In the genomic region with DNA sequence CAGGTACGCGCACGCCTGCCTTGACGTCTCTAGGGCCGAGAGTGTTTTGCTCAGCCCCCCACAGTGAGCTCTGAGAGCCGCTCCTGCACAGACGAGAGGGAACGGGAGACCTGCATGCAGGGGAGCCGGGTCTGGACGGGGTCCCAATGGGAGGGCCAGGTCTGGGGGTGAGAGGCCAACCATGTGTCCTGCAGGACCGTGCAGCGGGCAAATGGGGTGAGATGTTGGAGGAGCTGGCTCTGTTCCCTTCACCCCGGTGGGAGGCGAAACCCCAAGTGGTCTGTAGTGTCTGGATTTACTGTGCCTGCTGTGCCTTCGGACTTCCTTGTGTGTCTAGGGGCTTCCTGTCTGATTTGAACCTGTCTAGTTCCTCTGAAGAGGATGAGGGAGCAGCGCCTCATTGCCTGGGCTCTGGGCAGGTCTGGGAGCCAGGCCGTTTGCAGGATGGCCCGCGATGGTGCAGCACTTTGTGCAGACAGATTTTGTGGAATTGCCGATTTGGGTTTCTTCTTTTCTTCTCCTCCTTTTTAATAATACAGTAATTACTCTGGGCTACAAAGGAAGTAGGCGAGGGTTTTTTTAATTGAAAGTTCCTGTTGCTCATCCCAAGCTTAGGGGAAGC, we compare ENCODE assay signal across 8 cellular contexts. TPM values are rescaled to one million over a fixed set of nuclear protein-coding genes. Genes with fewer than 3 reads are reported as not detected.
A peak's percentile ranks its signal among the peaks of the same experiment; 100 is the strongest.
DNase-seq lines count a peak whose midpoint lies in the region; ATAC-seq and TF ChIP-seq lines count a peak whose summit lies in the region.

No MANE protein-coding gene starts in this region.

- H3K4me3 Mint-ChIP-seq in T-helper 2 cell treated with Interferon-gamma antibody and Interleukin-4, amounts not matched to agents 5 μg/mL and 100 μg/mL, for 36 hours: peak overlapping the region; percentile 99
- peak overlapping the region; percentile 94 for H3K4me3 Mint-ChIP-seq in glutamatergic neuron (ENCODE audit: unreplicated experiment)

- no peak for ATAC-seq in HG03025 (IDR thresholded peaks at IDR 0.05; ENCODE audit: low FRiP score, unreplicated experiment)

- TF ChIP-seq POLR2A in spleen (IDR thresholded peaks at IDR 0.05): no peak

- peaks cover 24% of the 10 kb centered on the region for H3K4me1 Mint-ChIP-seq in T-helper 2 cell treated with Interferon-gamma antibody and Interleukin-4, amounts not matched to agents 5 μg/mL and 100 μg/mL, for 36 hours (ENCODE audit: low read depth)
- H3K4me1 Mint-ChIP-seq in glutamatergic neuron (ENCODE audit: low read depth, unreplicated experiment): peaks cover 13% of the 10 kb centered on the region

- H3K36me3 ChIP-seq in spleen: peaks cover 0 to 10% (median 0%) of the 10 kb centered on the region in 6 donors

- 7 to 28% (median 17%) methylated on average over 13 to 21 of the region's 21 CpGs for WGBS in spleen, 5 donors

- H3K9me3 ChIP-seq in spleen: no peaks in the 10 kb centered on the region

- peak overlapping the region; percentile 63 to 92 (median 70) for H3K4me3 ChIP-seq in spleen

- no peaks in the 10 kb centered on the region for H3K27me3 ChIP-seq in spleen (replicated peaks in 1 of 7)

- H3K27ac Mint-ChIP-seq in T-helper 2 cell treated with Interferon-gamma antibody and Interleukin-4, amounts not matched to agents 5 μg/mL and 100 μg/mL, for 36 hours: peak overlapping the region; percentile 96
- peak overlapping the region; percentile 90 for H3K27ac Mint-ChIP-seq in glutamatergic neuron (ENCODE audit: unreplicated experiment)

- peaks cover 18% of the 10 kb centered on the region for H3K36me3 Mint-ChIP-seq in T-helper 2 cell treated with Interferon-gamma antibody and Interleukin-4, amounts not matched to agents 5 μg/mL and 100 μg/mL, for 36 hours (ENCODE audit: low read depth)
- no peaks in the 10 kb centered on the region for H3K36me3 Mint-ChIP-seq in glutamatergic neuron (ENCODE audit: unreplicated experiment)

- peaks cover 33 to 85% (median 73%) of the 10 kb centered on the region in 6 donors for H3K4me1 ChIP-seq in spleen

- no peaks in the 10 kb centered on the region for H3K27me3 Mint-ChIP-seq in T-helper 2 cell treated with Interferon-gamma antibody and Interleukin-4, amounts not matched to agents 5 μg/mL and 100 μg/mL, for 36 hours (ENCODE audit: low read depth)
- peaks cover 14% of the 10 kb centered on the region for H3K27me3 Mint-ChIP-seq in glutamatergic neuron (ENCODE audit: unreplicated experiment)

- DNase-seq in T-helper 2 cell treated with Interferon-gamma antibody and Interleukin-4, amounts not matched to agents 5 μg/mL and 100 μg/mL, for 36 hours (ENCODE audit: low spot score): no peak
- no peak for DNase-seq in T-helper 2 cell
- DNase-seq in UCSD-AML1 (lab: John Stamatoyannopoulos, UW; ENCODE audit: unreplicated experiment): peak; percentile 47
- DNase-seq in glutamatergic neuron: no peak
- DNase-seq in spleen: no peak
- DNase-seq in activated CD4-positive, alpha-beta T cell treated with anti-CD3 and anti-CD28 coated beads for 1 hour: no peak
- DNase-seq in NCI-H82 (lab: John Stamatoyannopoulos, UW): no peak

- H3K27ac ChIP-seq in spleen: peak overlapping the region; percentile 80 to 99 (median 98)

- intact Hi-C loops in spleen (cut with DNase I; ENCODE audit: low total_unique reads): no loop called here

- no peaks in the 10 kb centered on the region for H3K9me3 Mint-ChIP-seq in T-helper 2 cell treated with Interferon-gamma antibody and Interleukin-4, amounts not matched to agents 5 μg/mL and 100 μg/mL, for 36 hours
- H3K9me3 Mint-ChIP-seq in glutamatergic neuron (ENCODE audit: unreplicated experiment): peaks cover 13% of the 10 kb centered on the region

- TF ChIP-seq CTCF in glutamatergic neuron (IDR thresholded peaks at IDR 0.05; ENCODE audit: partially characterized antibody, unreplicated experiment) (no peak), spleen (IDR thresholded peaks at IDR 0.05 in 8 of 11, conservative IDR thresholded peaks at IDR 0.05 in 3 of 11) (no peak)

RNA-seq across cellular contexts. Expression of gene CSNK1G2, which starts 2.1 kb away (rescaled TPM):
- total RNA-seq in glutamatergic neuron (ENCODE audit: unreplicated experiment) (104 TPM), spleen (100 to 1,000 TPM in 3 of 7 donors, 10 to 100 TPM in 4; 72.2 to 115 (median 88.6) TPM)
- polyA plus RNA-seq in spleen: 100 to 1,000 TPM in 1 of 3 donors, 10 to 100 TPM in 2; 52.5 to 120 (median 99.1) TPM

RNA-seq across cellular contexts. Expression of gene ADAT3, which starts 37.8 kb away (rescaled TPM):
- 10.9 TPM for total RNA-seq in glutamatergic neuron (ENCODE audit: unreplicated experiment)
- total RNA-seq in spleen: 10 to 100 TPM in 2 of 7 donors, 1 to 10 TPM in 5; 6.4 to 11.0 (median 8.3) TPM
- polyA plus RNA-seq in spleen: 1 to 10 TPM; 3.2 to 9.4 (median 4.0) TPM

RNA-seq across cellular contexts. Expression of gene SCAMP4, which starts 37.8 kb away (rescaled TPM):
- total RNA-seq in glutamatergic neuron (ENCODE audit: unreplicated experiment) (66.3 TPM), spleen (10 to 100 TPM; 45.4 to 92.2 (median 53.6) TPM)
- 10 to 100 TPM; 13.0 to 29.9 (median 17.9) TPM for polyA plus RNA-seq in spleen

RNA-seq across cellular contexts. Expression of gene ABHD17A, which starts 57.7 kb away (rescaled TPM):
- total RNA-seq in glutamatergic neuron (ENCODE audit: unreplicated experiment) (75.1 TPM), spleen (100 to 1,000 TPM in 2 of 7 donors, 10 to 100 TPM in 5; 73.4 to 104 (median 83.0) TPM)
- 100 to 1,000 TPM in 1 of 3 donors, 10 to 100 TPM in 2; 80.4 to 107 (median 88.1) TPM for polyA plus RNA-seq in spleen
